21 cellular contexts compared by ENCODE assay signal in genomic region chr2:85724731-85725181, GRCh38. TPM values are rescaled to one million over a fixed set of nuclear protein-coding genes. Genes with fewer than 3 reads are reported as not detected.
DNase-seq lines count a peak whose midpoint lies in the region; ATAC-seq and TF ChIP-seq lines count a peak whose summit lies in the region.
"Had no signal": no experiment of that assay in that cellular context is flagged by ENCODE, and none has a peak within 500 bp of the region (broad histone marks: within the 10 kb centered on the region; RNA-seq: fewer than 3 reads in every experiment).

No MANE protein-coding gene starts in this region.

- H3K4me3 ChIP-seq in left ventricle myocardium inferior (no peak overlapping the region), right atrium auricular region (no peak overlapping the region)
- H3K4me3 ChIP-seq: K562 had no signal

- H3K36me3 ChIP-seq in left ventricle myocardium inferior (no peaks in the 10 kb centered on the region), right atrium auricular region (no peaks in the 10 kb centered on the region)

- TF ChIP-seq CTCF in left ventricle myocardium inferior (IDR thresholded peaks at IDR 0.05; ENCODE audit: borderline replicate concordance) (no peak), right atrium auricular region (IDR thresholded peaks at IDR 0.05) (no peak)

- H3K4me1 ChIP-seq in left ventricle myocardium inferior, result peaks cover 44% of the 10 kb centered on the region
- peaks cover 0 to 38% of the 10 kb centered on the region in 2 donors for H3K4me1 ChIP-seq in right atrium auricular region

- no peak for DNase-seq in left ventricle myocardium inferior
- no peak for DNase-seq in right atrium auricular region (ENCODE audit: low spot score)
- DNase-seq in NCI-H524 treated with DMSO at 0.1 percent for 48 hours (lab: John Stamatoyannopoulos, UW), result peak; percentile 96
- DNase-seq in central memory CD8-positive, alpha-beta T cell (ENCODE audit: low spot score in 2 of 2), result no peak
- peak; percentile 29 for DNase-seq in retina
- DNase-seq: C1 segment of cervical spinal cord; DMS53; H7; NCI-H1436; NCI-H2029 treated with DMSO at 0.1 percent for 48 hours; NCI-H510A; NK-92 treated with Interleukin-12 subunit alpha and Interleukin-12 subunit beta, amount 100 ng/mL, for 24 hours; SHP77 treated with DMSO at 0.1 percent for 48 hours had no signal

- H3K27ac ChIP-seq in left ventricle myocardium inferior (replicated peaks) (peak overlapping the region; percentile 26), right atrium auricular region (peak overlapping the region in 1 of 2 donors; percentile 25)
- H3K27ac ChIP-seq: 22Rv1, HL-60 had no signal

- H3K27me3 Mint-ChIP-seq in central memory CD8-positive, alpha-beta T cell, result peaks cover 21% of the 10 kb centered on the region

- H3K27me3 ChIP-seq in left ventricle myocardium inferior (ENCODE audit: low read depth) (no peaks in the 10 kb centered on the region), right atrium auricular region (no peaks in the 10 kb centered on the region)

- no peaks in the 10 kb centered on the region for H3K4me1 Mint-ChIP-seq in central memory CD8-positive, alpha-beta T cell

- intact Hi-C loops in left ventricle myocardium inferior (cut with micrococcal nuclease), result no loop called here

- no peaks in the 10 kb centered on the region for H3K9me3 ChIP-seq in left ventricle myocardium inferior (replicated peaks)
- H3K9me3 ChIP-seq in right atrium auricular region, result no peaks in the 10 kb centered on the region

- H3K27ac Mint-ChIP-seq in central memory CD8-positive, alpha-beta T cell (ENCODE audit: low read depth), result peak overlapping the region; percentile 6

- H3K36me3 Mint-ChIP-seq in central memory CD8-positive, alpha-beta T cell (ENCODE audit: insufficient read depth), result peaks cover 2% of the 10 kb centered on the region

- no peak for ATAC-seq in central memory CD8-positive, alpha-beta T cell (replicated peaks; ENCODE audit: extremely low read depth, poor library complexity, severe bottlenecking)
- no peak for ATAC-seq in HG02870 (IDR thresholded peaks at IDR 0.05; ENCODE audit: unreplicated experiment)
- no peak for ATAC-seq in GM21360 (IDR thresholded peaks at IDR 0.05; ENCODE audit: unreplicated experiment)
- ATAC-seq in HG02763 (IDR thresholded peaks at IDR 0.05; ENCODE audit: unreplicated experiment), result no peak
- ATAC-seq: K562 had no signal

- H3K9me3 Mint-ChIP-seq in central memory CD8-positive, alpha-beta T cell, result no peaks in the 10 kb centered on the region

- H3K4me3 Mint-ChIP-seq in central memory CD8-positive, alpha-beta T cell, result no peak overlapping the region

RNA-seq across cellular contexts. Expression of gene ATOH8, which starts 29.0 kb away (rescaled TPM):
- 23.3 TPM for total RNA-seq in left ventricle myocardium inferior
- 100 to 1,000 TPM in 1 of 2 donors, 10 to 100 TPM in 1; 35.1 to 116 TPM for total RNA-seq in right atrium auricular region
- total RNA-seq: K562 had no signal

RNA-seq across cellular contexts. Expression of gene GNLY, which starts 30.6 kb away (rescaled TPM):
- total RNA-seq in left ventricle myocardium inferior (1.5 TPM), right atrium auricular region (1 to 10 TPM in 1 of 2 donors, not detected in 1; 1.4 TPM)
- total RNA-seq: H7, K562, OCI-LY7, RPMI7951 had no signal

RNA-seq across cellular contexts. Expression of gene SFTPB, which starts 56.8 kb away (rescaled TPM):
- total RNA-seq in left ventricle myocardium inferior (not detected), right atrium auricular region (under 1 TPM in 1 of 2 donors, not detected in 1; 0.15 TPM)
- total RNA-seq: H7, OCI-LY7, RPMI7951 had no signal

Comparison
In these comparisons a context has a peak if more than half of its experiments do, and no peak if none do; other contexts are left out.
1. DNase-seq: peak in NCI-H524 treated with DMSO at 0.1 percent for 48 hours (single experiment) and retina (single experiment); none in left ventricle myocardium inferior (single experiment), right atrium auricular region (single experiment) and central memory CD8-positive, alpha-beta T cell (0 of 2).